In the genomic region with DNA sequence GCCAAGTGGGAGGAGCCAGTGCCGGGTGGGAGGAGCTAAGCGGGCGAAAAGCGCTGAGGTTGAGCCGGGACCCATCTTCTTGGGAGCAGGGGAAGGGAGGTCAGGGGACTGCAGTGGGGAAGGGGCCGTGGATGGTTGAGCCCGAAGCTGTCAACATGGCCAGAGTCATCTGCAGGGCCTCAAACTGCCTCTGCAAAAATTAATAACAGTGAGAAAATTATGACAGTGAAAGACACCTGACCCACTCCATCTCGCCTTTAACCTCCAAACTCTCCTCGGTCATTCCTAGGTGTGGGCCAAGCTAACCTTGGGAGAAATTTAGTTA, we compare ENCODE assay signal across 8 cellular contexts. TPM values are rescaled to one million over a fixed set of nuclear protein-coding genes. Genes with fewer than 3 reads are reported as not detected.
A peak's percentile ranks its signal among the peaks of the same experiment; 100 is the strongest.
DNase-seq lines count a peak whose midpoint lies in the region; ATAC-seq and TF ChIP-seq lines count a peak whose summit lies in the region.

No MANE protein-coding gene starts in this region.

- H3K27me3 ChIP-seq in BLaER1: no peaks in the 10 kb centered on the region
- H3K27me3 ChIP-seq in OCI-LY1 (ENCODE audit: insufficient read depth, low read length): no peaks in the 10 kb centered on the region
- H3K27me3 ChIP-seq in ectodermal cell (ENCODE audit: control insufficient read depth, insufficient read depth, low read length, poor library complexity, severe bottlenecking): no peaks in the 10 kb centered on the region

- peak overlapping the region; percentile 73 for H3K4me3 ChIP-seq in BLaER1
- H3K4me3 ChIP-seq in OCI-LY1 (ENCODE audit: low read depth, low read length, poor library complexity, severe bottlenecking): peak overlapping the region; percentile 63
- peak overlapping the region; percentile 51 for H3K4me3 ChIP-seq in ectodermal cell (ENCODE audit: insufficient read depth, low read depth, low read length)

- 20% methylated on average over 9 of the region's 9 CpGs for WGBS in ectodermal cell, 2 experiments

- no peak for TF ChIP-seq CTCF in OCI-LY1 (IDR thresholded peaks at IDR 0.05; ENCODE audit: low read length)
- no peak for TF ChIP-seq CTCF in omental fat pad (IDR thresholded peaks at IDR 0.05)

- H4K20me1 ChIP-seq in BLaER1: no peaks in the 10 kb centered on the region
- no peaks in the 10 kb centered on the region for H4K20me1 ChIP-seq in OCI-LY1 (ENCODE audit: insufficient read depth, low read length)

- H3K36me3 ChIP-seq in BLaER1 (peaks cover 7% of the 10 kb centered on the region; the same call in 1 of the 2 replicates), OCI-LY1 (ENCODE audit: insufficient read depth, low read length) (no peaks in the 10 kb centered on the region; the same call in 1 of the 2 replicates), ectodermal cell (ENCODE audit: control insufficient read depth, insufficient read depth, low read length) (no peaks in the 10 kb centered on the region)

- peak overlapping the region; percentile 92 for H3K9ac ChIP-seq in BLaER1
- H3K9ac ChIP-seq in OCI-LY1 (ENCODE audit: low read length): peak overlapping the region; percentile 72

- H3F3A ChIP-seq in OCI-LY1 (ENCODE audit: insufficient read depth, low read length): no peaks in the 10 kb centered on the region

- no peak for ATAC-seq in omental fat pad (ENCODE audit: low FRiP score)

- H3K9me3 ChIP-seq in BLaER1 (peaks cover 37% of the 10 kb centered on the region), OCI-LY1 (ENCODE audit: low read length) (peaks cover 6% of the 10 kb centered on the region; the same call in 1 of the 2 replicates), ectodermal cell (ENCODE audit: control insufficient read depth, low read length) (no peaks in the 10 kb centered on the region)

- no peak overlapping the region for H2AFZ ChIP-seq in OCI-LY1 (ENCODE audit: low read length)

- H3K4me2 ChIP-seq in BLaER1 (peak overlapping the region; percentile 80), OCI-LY1 (ENCODE audit: low read length) (peak overlapping the region; percentile 64)

- H3K9me2 ChIP-seq in OCI-LY1 (ENCODE audit: low read depth, low read length): no peaks in the 10 kb centered on the region

- H3K4me1 ChIP-seq in BLaER1: peaks cover 29% of the 10 kb centered on the region
- H3K4me1 ChIP-seq in OCI-LY1 (ENCODE audit: insufficient read depth, low read length, severe bottlenecking): peaks cover 26% of the 10 kb centered on the region
- no peaks in the 10 kb centered on the region for H3K4me1 ChIP-seq in ectodermal cell (ENCODE audit: control insufficient read depth, insufficient read depth, low read length)

- DNase-seq in omental fat pad (ENCODE audit: low spot score): peak; percentile 79
- no peak for DNase-seq in GM19238 (ENCODE audit: insufficient read length, low spot score)
- DNase-seq in GM19240 (ENCODE audit: insufficient read length, low spot score): no peak
- no peak for DNase-seq in NCI-H1048 (lab: John Stamatoyannopoulos, UW)
- DNase-seq in iPS-NIHi7 (ENCODE audit: extremely low spot score): no peak

- H3K79me2 ChIP-seq in OCI-LY1 (ENCODE audit: insufficient read depth, low read length): no peaks in the 10 kb centered on the region

- peak overlapping the region; percentile 94 for H3K27ac ChIP-seq in BLaER1
- peak overlapping the region; percentile 28 for H3K27ac ChIP-seq in OCI-LY1 (ENCODE audit: low read depth, low read length, poor library complexity, severe bottlenecking)
- H3K27ac ChIP-seq in ectodermal cell (ENCODE audit: insufficient read depth, low read depth, low read length, poor library complexity, severe bottlenecking): no peak overlapping the region

RNA-seq across cellular contexts. Expression of a gene that starts 30.1 kb away (rescaled TPM):
- 5.2 TPM for polyA plus RNA-seq in ectodermal cell (2013, experiment 1 of 4)
- polyA plus RNA-seq in ectodermal cell (2013, experiment 2 of 4): 6.1 TPM
- 5.4 TPM for polyA plus RNA-seq in ectodermal cell (2013, experiment 3 of 4)
- 5.0 TPM for polyA plus RNA-seq in ectodermal cell (2013, experiment 4 of 4)
- total RNA-seq in omental fat pad: 10 to 100 TPM in 1 of 4 donors, 1 to 10 TPM in 3; 5.7 to 12.6 (median 8.4) TPM

RNA-seq across cellular contexts. Expression of a gene that starts 41.1 kb away (rescaled TPM):
- not detected for polyA plus RNA-seq in ectodermal cell (2013, experiment 1 of 4)
- not detected for polyA plus RNA-seq in ectodermal cell (2013, experiment 2 of 4)
- polyA plus RNA-seq in ectodermal cell (2013, experiment 3 of 4): not detected
- polyA plus RNA-seq in ectodermal cell (2013, experiment 4 of 4): not detected
- total RNA-seq in omental fat pad: not detected

RNA-seq across cellular contexts. Expression of a gene that starts 50.4 kb away (rescaled TPM):
- not detected for polyA plus RNA-seq in ectodermal cell (2013, experiment 1 of 4)
- polyA plus RNA-seq in ectodermal cell (2013, experiment 2 of 4): not detected
- polyA plus RNA-seq in ectodermal cell (2013, experiment 3 of 4): not detected
- not detected for polyA plus RNA-seq in ectodermal cell (2013, experiment 4 of 4)
- total RNA-seq in omental fat pad: not detected

RNA-seq across cellular contexts. Expression of a gene that starts 59.6 kb away (rescaled TPM):
- not detected for polyA plus RNA-seq in ectodermal cell (2013, experiment 1 of 4)
- polyA plus RNA-seq in ectodermal cell (2013, experiment 2 of 4): not detected
- not detected for polyA plus RNA-seq in ectodermal cell (2013, experiment 3 of 4)
- not detected for polyA plus RNA-seq in ectodermal cell (2013, experiment 4 of 4)
- total RNA-seq in omental fat pad: not detected
